12 cellular contexts compared by ENCODE assay signal in the genomic region with DNA sequence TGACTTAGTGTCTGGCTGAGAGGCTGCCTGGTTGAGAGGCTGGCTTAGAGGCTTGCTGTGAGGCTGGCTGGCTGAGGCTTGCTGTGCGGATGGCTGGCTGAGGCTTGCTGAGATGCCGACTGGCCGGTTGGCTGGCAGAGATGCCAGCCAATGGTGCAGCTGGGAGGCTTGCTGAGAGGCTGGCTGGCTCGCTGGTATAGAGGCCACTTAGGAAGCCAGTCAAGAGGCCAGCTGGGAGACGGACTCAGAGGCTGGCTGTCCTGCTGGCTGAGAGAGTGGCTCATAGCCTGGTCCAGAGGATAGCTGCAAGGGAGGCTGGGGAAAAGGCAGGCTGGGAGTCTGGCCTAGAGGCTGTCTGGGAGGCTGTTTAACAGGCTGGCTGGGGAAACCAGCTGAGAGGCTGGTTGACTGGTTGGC. TPM values are rescaled to one million over a fixed set of nuclear protein-coding genes. Genes with fewer than 3 reads are reported as not detected.
"Had no signal": no experiment of that assay in that cellular context is flagged by ENCODE, and none has a peak within 500 bp of the region (broad histone marks: within the 10 kb centered on the region; RNA-seq: fewer than 3 reads in every experiment).

No MANE protein-coding gene starts in this region.

- H3K4me1 ChIP-seq: gastrocnemius medialis, psoas muscle, uterus had no signal

- H3K27me3 ChIP-seq: gastrocnemius medialis, uterus had no signal

- H3K9me3 ChIP-seq: gastrocnemius medialis, heart right ventricle, psoas muscle, uterus had no signal

- DNase-seq: activated B cell treated with CpG ODN at 0.5 μM for 24 hours; activated CD4-positive, alpha-beta T cell treated with anti-CD3 and anti-CD28 coated beads, Interleukin-2, amount 50 U/mL, for 4 hours; activated gamma-delta T cell; activated T-cell treated with anti-CD3 and anti-CD28 coated beads, Interleukin-2, amount 50 U/mL, for 1 hour; gastrocnemius medialis; stimulated activated CD4-positive, alpha-beta T cell treated with anti-CD3 and anti-CD28 coated beads, Interleukin-4, amount 100 ng/mL, for 1 hour; stimulated activated CD8-positive, alpha-beta memory T cell treated with anti-CD3 and anti-CD28 coated beads, Interleukin-4, amount 100 ng/mL, for 48 hours had no signal

- H3K4me3 ChIP-seq: gastrocnemius medialis, heart right ventricle, psoas muscle, uterus had no signal

- H3K36me3 ChIP-seq: gastrocnemius medialis, heart right ventricle, uterus had no signal

- H3K27ac ChIP-seq: gastrocnemius medialis, psoas muscle had no signal

RNA-seq across cellular contexts. Expression of a gene that starts 37.3 kb away (rescaled TPM):
- total RNA-seq: activated B cell treated with CpG ODN at 0.5 μM for 24 hours, bronchial epithelial cell, fibroblast of lung, psoas muscle had no signal
- polyA plus RNA-seq: fibroblast of lung had no signal
